In genomic region chr10:29229258-29229705, GRCh38 we compare ENCODE assay signal across 27 cellular contexts. TPM values are rescaled to one million over a fixed set of nuclear protein-coding genes. Genes with fewer than 3 reads are reported as not detected.
A peak's percentile ranks its signal among the peaks of the same experiment; 100 is the strongest.
DNase-seq lines count a peak whose midpoint lies in the region; ATAC-seq and TF ChIP-seq lines count a peak whose summit lies in the region.
"Had no signal": no experiment of that assay in that cellular context is flagged by ENCODE, and none has a peak within 500 bp of the region (broad histone marks: within the 10 kb centered on the region; RNA-seq: fewer than 3 reads in every experiment).

No MANE protein-coding gene starts in this region.

- no peak for TF ChIP-seq POLR2A in IMR-90 (IDR thresholded peaks at IDR 0.05; ENCODE audit: low read depth, low read length)

- no peak overlapping the region for H4K91ac ChIP-seq in IMR-90 (ENCODE audit: insufficient read depth, low read depth, low read length)
- H4K91ac ChIP-seq in trophoblast cell (ENCODE audit: low read depth, low read length): peak overlapping the region; percentile 95

- no peak overlapping the region for H3K4ac ChIP-seq in IMR-90 (ENCODE audit: low read depth, low read length)
- no peak overlapping the region for H3K4ac ChIP-seq in mesendoderm (ENCODE audit: low read depth, low read length)
- H3K4ac ChIP-seq in trophoblast cell (ENCODE audit: low read depth, low read length): peak overlapping the region; percentile 59

- no peak overlapping the region for H2BK20ac ChIP-seq in IMR-90 (ENCODE audit: low read depth, low read length)

- no peak for ATAC-seq in IMR-90 (ENCODE audit: low read depth)
- ATAC-seq: GM12878, PC-3 had no signal

- H3K79me1 ChIP-seq in IMR-90 (ENCODE audit: low read depth in 1 of 2, low read length in 2 of 2): no peaks in the 10 kb centered on the region
- no peaks in the 10 kb centered on the region for H3K79me1 ChIP-seq in mesendoderm (ENCODE audit: low read length)
- peaks cover 18% of the 10 kb centered on the region for H3K79me1 ChIP-seq in trophoblast cell (ENCODE audit: low read length)

- H3K27ac Mint-ChIP-seq in endodermal cell: no peak overlapping the region
- no peak overlapping the region for H3K27ac Mint-ChIP-seq in CD8-positive, alpha-beta memory T cell
- H3K27ac Mint-ChIP-seq: CD14-positive monocyte, HFFc6, IgD-negative memory B cell had no signal

- no peak overlapping the region for H2AFZ ChIP-seq in IMR-90 (replicated peaks; ENCODE audit: low read length, poor library complexity)
- H2AFZ ChIP-seq in trophoblast cell (ENCODE audit: insufficient read depth, low read length, poor library complexity): no peak overlapping the region

- CTCF ChIA-PET in IMR-90 (lab: Yijun Ruan, JAX): no interaction called here
- CTCF ChIA-PET in CD8-positive, alpha-beta memory T cell (lab: Charles Lee): no interaction called here

- no peak overlapping the region for H2BK120ac ChIP-seq in IMR-90 (ENCODE audit: low read depth, low read length)
- H2BK120ac ChIP-seq in mesendoderm (ENCODE audit: low read depth, low read length): no peak overlapping the region
- H2BK120ac ChIP-seq in trophoblast cell (ENCODE audit: insufficient read depth, low read length, poor library complexity): peak overlapping the region; percentile 62

- no peak overlapping the region for H4K5ac ChIP-seq in IMR-90 (ENCODE audit: low read depth, low read length)
- no peak overlapping the region for H4K5ac ChIP-seq in mesendoderm (ENCODE audit: low read length)

- peaks cover 39% of the 10 kb centered on the region for H3K27me3 ChIP-seq in IMR-90 (ENCODE audit: control insufficient read depth, insufficient read depth, low read length)
- H3K27me3 ChIP-seq in endodermal cell (ENCODE audit: control insufficient read depth, insufficient read depth, low read length, poor library complexity, severe bottlenecking): no peaks in the 10 kb centered on the region
- no peaks in the 10 kb centered on the region for H3K27me3 ChIP-seq in mesendoderm (ENCODE audit: insufficient read depth, low read length, poor library complexity)
- no peaks in the 10 kb centered on the region for H3K27me3 ChIP-seq in trophoblast cell (ENCODE audit: insufficient read depth, low read length)
- no peaks in the 10 kb centered on the region for H3K27me3 ChIP-seq in CD8-positive, alpha-beta memory T cell (ENCODE audit: insufficient read depth, low read length, poor library complexity, severe bottlenecking)

- POLR2A ChIA-PET in IMR-90 (lab: Charles Lee; ENCODE audit: unreplicated experiment): no interaction called here
- POLR2A ChIA-PET in CD8-positive, alpha-beta memory T cell (lab: Charles Lee): no interaction called here

- no peak overlapping the region for H3K4me2 ChIP-seq in IMR-90 (ENCODE audit: low read depth, low read length)
- no peak overlapping the region for H3K4me2 ChIP-seq in mesendoderm (ENCODE audit: low read length)
- H3K4me2 ChIP-seq in trophoblast cell (ENCODE audit: low read length): no peak overlapping the region

- H3K36me3 ChIP-seq in IMR-90 (ENCODE audit: control insufficient read depth, insufficient read depth, low read length): no peaks in the 10 kb centered on the region
- H3K36me3 ChIP-seq in endodermal cell (ENCODE audit: control insufficient read depth, insufficient read depth, low read length): no peaks in the 10 kb centered on the region
- H3K36me3 ChIP-seq in mesendoderm (ENCODE audit: control insufficient read depth, insufficient read depth, low read length): no peaks in the 10 kb centered on the region
- no peaks in the 10 kb centered on the region for H3K36me3 ChIP-seq in trophoblast cell (ENCODE audit: control insufficient read depth in 1 of 2, insufficient read depth in 2 of 2, low read length in 2 of 2)
- H3K36me3 ChIP-seq in CD8-positive, alpha-beta memory T cell (ENCODE audit: insufficient read depth, low read length): no peaks in the 10 kb centered on the region

- H3K18ac ChIP-seq in IMR-90 (ENCODE audit: low read depth, low read length) (no peak overlapping the region), mesendoderm (ENCODE audit: low read length) (no peak overlapping the region), trophoblast cell (ENCODE audit: low read length) (peak overlapping the region; percentile 83)

- DNase-seq in IMR-90 (no peak), endodermal cell (no peak), mesendoderm (no peak), trophoblast cell (no peak), SW480 (ENCODE audit: low spot score) (no peak), dermis blood vessel endothelial cell (no peak)
- no peak for DNase-seq in stimulated activated CD4-positive, alpha-beta T cell treated with anti-CD3 and anti-CD28 coated beads, Interleukin-2, amount 100 ng/mL, for 48 hours
- no peak for DNase-seq in CD8-positive, alpha-beta memory T cell
- DNase-seq: ACHN, Caco-2, DMS153, HFFc6, Kasumi-1, MM.1S, NCI-H1092, NCI-H1436 treated with DMSO at 0.1 percent for 48 hours, NCI-H2029 treated with DMSO at 0.1 percent for 48 hours, NCI-H2171, NCI-H526, PC-3, SIG-M5 had no signal

- TF ChIP-seq CTCF in IMR-90 (conservative IDR thresholded peaks at IDR 0.05; ENCODE audit: low read depth, low read length): no peak
- no peak for TF ChIP-seq CTCF in endodermal cell (conservative IDR thresholded peaks at IDR 0.05)

- 91% methylated on average over 8 of the region's 15 CpGs; no CpG with 5 or more reads in 1 of the 2 experiments for WGBS in IMR-90 (ENCODE audit: extremely low coverage in 2 of 2, insufficient read length in 1 of 2), 2 experiments
- 83 to 91% methylated on average over 1 to 15 of the region's 15 CpGs for WGBS in endodermal cell (ENCODE audit: insufficient coverage in 1 of 2, insufficient read length in 1 of 2), 2 experiments
- WGBS in mesendoderm (ENCODE audit: extremely low coverage, insufficient coverage, low lambda C conversion rate): no CpG with 5 or more reads among the region's 15 CpGs
- WGBS in trophoblast cell (ENCODE audit: extremely low coverage, insufficient coverage, insufficient read length): no CpG with 5 or more reads among the region's 15 CpGs

- H2AK5ac ChIP-seq in IMR-90 (ENCODE audit: low read depth, low read length) (no peak overlapping the region), mesendoderm (ENCODE audit: low read length) (no peak overlapping the region), trophoblast cell (ENCODE audit: low read length) (peak overlapping the region; percentile 99)

- no peak overlapping the region for H3K4me3 Mint-ChIP-seq in endodermal cell
- H3K4me3 Mint-ChIP-seq in CD8-positive, alpha-beta memory T cell: no peak overlapping the region
- H3K4me3 Mint-ChIP-seq: CD14-positive monocyte, HFFc6, IgD-negative memory B cell had no signal

- peaks cover 6% of the 10 kb centered on the region for H3K27me3 Mint-ChIP-seq in endodermal cell (ENCODE audit: insufficient read depth)
- H3K27me3 Mint-ChIP-seq in CD8-positive, alpha-beta memory T cell: peaks cover 3 to 22% of the 10 kb centered on the region in 2 donors

- H3K27ac ChIP-seq in IMR-90 (ENCODE audit: insufficient read depth, low read length) (no peak overlapping the region), endodermal cell (ENCODE audit: low read depth, low read length) (peak overlapping the region; percentile 41), mesendoderm (ENCODE audit: low read depth, low read length) (no peak overlapping the region), trophoblast cell (ENCODE audit: low read depth, low read length) (peak overlapping the region; percentile 6)
- H3K27ac ChIP-seq in CD8-positive, alpha-beta memory T cell (ENCODE audit: low read depth, low read length): no peak overlapping the region
- H3K27ac ChIP-seq: RWPE1 had no signal

- peaks cover under 1% of the 10 kb centered on the region for H3K4me1 Mint-ChIP-seq in endodermal cell
- no peaks in the 10 kb centered on the region for H3K4me1 Mint-ChIP-seq in CD8-positive, alpha-beta memory T cell
- H3K4me1 Mint-ChIP-seq: CD14-positive monocyte, IgD-negative memory B cell had no signal

- H2BK15ac ChIP-seq in IMR-90 (ENCODE audit: low read depth, low read length): no peak overlapping the region
- no peak overlapping the region for H2BK15ac ChIP-seq in mesendoderm (replicated peaks; ENCODE audit: low read depth)

- no peak overlapping the region for H3K14ac ChIP-seq in IMR-90 (replicated peaks; ENCODE audit: low read depth, low read length)
- H3K14ac ChIP-seq in trophoblast cell (ENCODE audit: low read length): peak overlapping the region; percentile 46

- H3K4me1 ChIP-seq in IMR-90 (ENCODE audit: control insufficient read depth, insufficient read depth, low read length) (no peaks in the 10 kb centered on the region), endodermal cell (ENCODE audit: control insufficient read depth, insufficient read depth, low read length) (no peaks in the 10 kb centered on the region), mesendoderm (ENCODE audit: control insufficient read depth, low read depth, low read length) (peaks cover 2% of the 10 kb centered on the region), trophoblast cell (ENCODE audit: control insufficient read depth in 1 of 2, insufficient read depth in 2 of 2, low read length in 2 of 2) (peaks cover 3 to 5% of the 10 kb centered on the region in 2 experiments)
- no peaks in the 10 kb centered on the region for H3K4me1 ChIP-seq in CD8-positive, alpha-beta memory T cell (ENCODE audit: insufficient read depth, low read length)

- H3K4me3 ChIP-seq in IMR-90 (ENCODE audit: insufficient read depth, low read depth, low read length): no peak overlapping the region
- H3K4me3 ChIP-seq in endodermal cell (ENCODE audit: low read length): no peak overlapping the region
- no peak overlapping the region for H3K4me3 ChIP-seq in mesendoderm (ENCODE audit: low read length)
- no peak overlapping the region for H3K4me3 ChIP-seq in trophoblast cell (ENCODE audit: low read depth, low read length)
- H3K4me3 ChIP-seq in CD8-positive, alpha-beta memory T cell (ENCODE audit: low read length): no peak overlapping the region
- H3K4me3 ChIP-seq: GM12878 had no signal

- dilution Hi-C loops in IMR-90 (cut with HindIII; ENCODE audit: low sequenced_read_pairs, unreplicated experiment): no loop called here

- H4K20me1 ChIP-seq in IMR-90 (ENCODE audit: insufficient read depth, low read length): no peaks in the 10 kb centered on the region

- no peaks in the 10 kb centered on the region for H3K36me3 Mint-ChIP-seq in endodermal cell (ENCODE audit: low read depth)
- no peaks in the 10 kb centered on the region for H3K36me3 Mint-ChIP-seq in CD8-positive, alpha-beta memory T cell
- H3K36me3 Mint-ChIP-seq: CD14-positive monocyte, IgD-negative memory B cell had no signal

- H3K56ac ChIP-seq in IMR-90 (ENCODE audit: extremely low read depth, insufficient read depth, low read length) (no peak overlapping the region), mesendoderm (ENCODE audit: low read length) (peak overlapping the region; percentile 25)

- H2BK5ac ChIP-seq in IMR-90 (ENCODE audit: low read depth, low read length, poor library complexity, severe bottlenecking) (no peak overlapping the region), mesendoderm (ENCODE audit: low read length) (no peak overlapping the region), trophoblast cell (ENCODE audit: low read depth, low read length, poor library complexity) (peak overlapping the region; percentile 41)

- peak overlapping the region; percentile 84 for H2BK12ac ChIP-seq in trophoblast cell (ENCODE audit: low read length)

- peak overlapping the region; percentile 76 for H2AK9ac ChIP-seq in IMR-90 (replicated peaks; ENCODE audit: low read depth, low read length, poor library complexity)

- H3K9me3 Mint-ChIP-seq in endodermal cell: no peaks in the 10 kb centered on the region
- no peaks in the 10 kb centered on the region for H3K9me3 Mint-ChIP-seq in CD8-positive, alpha-beta memory T cell
- H3K9me3 Mint-ChIP-seq: HFFc6, IgD-negative memory B cell had no signal

- H3K79me2 ChIP-seq in mesendoderm (ENCODE audit: control insufficient read depth, insufficient read depth, low read length): no peaks in the 10 kb centered on the region
- peaks cover 6% of the 10 kb centered on the region for H3K79me2 ChIP-seq in trophoblast cell (ENCODE audit: control insufficient read depth, insufficient read depth, low read length, poor library complexity)

- peak overlapping the region; percentile 0 for H4K12ac ChIP-seq in trophoblast cell (ENCODE audit: low read depth, low read length)

- BruUV-seq in IMR-90 (replicated peaks; lab: Mats Ljungman, UMichigan): no TSS peak

- H4K8ac ChIP-seq in IMR-90 (ENCODE audit: low read depth in 2 of 2, low read length in 2 of 2) (no peak overlapping the region), mesendoderm (ENCODE audit: low read depth, low read length) (no peak overlapping the region), trophoblast cell (ENCODE audit: low read depth, low read length) (peak overlapping the region; percentile 39)

- H3K23ac ChIP-seq in IMR-90 (ENCODE audit: low read depth, low read length) (no peak overlapping the region), mesendoderm (ENCODE audit: low read length) (no peak overlapping the region), trophoblast cell (ENCODE audit: low read length) (no peak overlapping the region)

- intact Hi-C loops in IMR-90 (cut with micrococcal nuclease): no loop called here

- H3K9me1 ChIP-seq in IMR-90 (ENCODE audit: insufficient read depth, low read length): no peaks in the 10 kb centered on the region

- no peak for TF ChIP-seq RAD21 in IMR-90 (IDR thresholded peaks at IDR 0.05; ENCODE audit: low read length)

- in situ Hi-C loops in IMR-90 (cut with MboI; ENCODE audit: low sequenced_read_pairs): no loop called here

- H3K9me3 ChIP-seq in IMR-90 (ENCODE audit: control insufficient read depth, insufficient read depth, low read length) (no peaks in the 10 kb centered on the region), endodermal cell (ENCODE audit: control insufficient read depth, low read length) (no peaks in the 10 kb centered on the region), trophoblast cell (ENCODE audit: insufficient read depth, low read depth, low read length) (no peaks in the 10 kb centered on the region)
- no peaks in the 10 kb centered on the region for H3K9me3 ChIP-seq in CD8-positive, alpha-beta memory T cell (ENCODE audit: low read length)
- H3K9me3 ChIP-seq: Caco-2 had no signal

- H3K9ac ChIP-seq in IMR-90 (ENCODE audit: low read depth, low read length) (no peak overlapping the region), endodermal cell (ENCODE audit: extremely low read depth, low read length, poor library complexity, severe bottlenecking) (no peak overlapping the region), mesendoderm (ENCODE audit: low read length) (no peak overlapping the region), trophoblast cell (ENCODE audit: low read length) (no peak overlapping the region)

RNA-seq across cellular contexts. Expression of gene LYZL1, which starts 59.6 kb away (rescaled TPM):
- total RNA-seq in IMR-90 (2012; rRNA removed): not detected in 2 replicates
- not detected in 2 replicates for polyA plus RNA-seq in IMR-90 (2012; rRNA removed)
- not detected in 2 replicates for polyA plus RNA-seq in IMR-90 (2012; cell fraction: cytosol; rRNA removed)
- polyA plus RNA-seq in IMR-90 (2012; cell fraction: nucleus; rRNA removed; ENCODE audit: low replicate concordance): not detected in 2 replicates
- not detected for total RNA-seq in endodermal cell
- polyA plus RNA-seq in endodermal cell (2013, experiment 1 of 2): not detected
- not detected for polyA plus RNA-seq in endodermal cell (2013, experiment 2 of 2)
- polyA plus RNA-seq in mesendoderm (2013, experiment 1 of 2): not detected
- polyA plus RNA-seq in mesendoderm (2013, experiment 2 of 2): not detected
- polyA plus RNA-seq in trophoblast cell (2013): 0.05 and 0.07 TPM in 2 replicates
- total RNA-seq in dermis blood vessel endothelial cell: not detected in 2 replicates
- total RNA-seq in CD8-positive, alpha-beta memory T cell: not detected
- not detected for polyA plus RNA-seq in CD8-positive, alpha-beta memory T cell
- total RNA-seq: Caco-2, GM12878, H4, HFFc6, HT-29, PC-3 had no signal
- polyA plus RNA-seq: CD14-positive monocyte, GM12878, IgD-negative memory B cell had no signal

Comparison
In these comparisons a context has a peak if more than half of its experiments do, and no peak if none do; other contexts are left out.
1. H3K27ac ChIP-seq: peak in endodermal cell (single experiment) and trophoblast cell (single experiment); none in IMR-90 (single experiment), mesendoderm (single experiment) and CD8-positive, alpha-beta memory T cell (single experiment).